2 cellular contexts compared by ENCODE assay signal in the genomic region with DNA sequence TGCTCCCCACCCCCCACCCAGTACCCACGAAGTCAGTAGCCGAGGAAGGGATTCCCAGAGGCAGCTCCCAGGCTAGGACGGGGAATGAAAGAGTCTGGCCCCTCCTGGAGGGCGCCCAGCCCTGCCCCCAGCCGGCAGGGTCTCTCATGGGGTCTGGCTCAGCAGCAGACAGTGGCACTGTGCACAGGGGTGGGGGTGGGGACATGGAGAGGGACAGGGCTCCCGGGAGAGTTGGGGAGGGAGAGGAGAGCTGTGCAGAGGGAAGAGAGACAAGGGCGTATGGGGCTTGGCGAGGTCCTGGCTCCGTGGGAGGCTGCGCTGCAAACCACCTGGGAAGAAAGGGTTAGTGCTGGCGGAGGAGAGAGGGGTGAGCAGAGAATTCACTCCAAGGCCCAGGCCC.
TF ChIP-seq lines count a peak whose summit lies in the region.

No MANE protein-coding gene starts in this region.

TF ChIP-seq in SK-N-SH, 30 proteins besides CTCF, POLR2A, EP300 and RAD21 (continued from another document):
- TF ChIP-seq, protein P1, sequence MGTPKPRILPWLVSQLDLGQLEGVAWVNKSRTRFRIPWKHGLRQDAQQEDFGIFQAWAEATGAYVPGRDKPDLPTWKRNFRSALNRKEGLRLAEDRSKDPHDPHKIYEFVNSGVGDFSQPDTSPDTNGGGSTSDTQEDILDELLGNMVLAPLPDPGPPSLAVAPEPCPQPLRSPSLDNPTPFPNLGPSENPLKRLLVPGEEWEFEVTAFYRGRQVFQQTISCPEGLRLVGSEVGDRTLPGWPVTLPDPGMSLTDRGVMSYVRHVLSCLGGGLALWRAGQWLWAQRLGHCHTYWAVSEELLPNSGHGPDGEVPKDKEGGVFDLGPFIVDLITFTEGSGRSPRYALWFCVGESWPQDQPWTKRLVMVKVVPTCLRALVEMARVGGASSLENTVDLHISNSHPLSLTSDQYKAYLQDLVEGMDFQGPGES (IDR thresholded peaks at IDR 0.05; ENCODE audit: low read depth, low read length), result no peak
- TF ChIP-seq, protein P2, sequence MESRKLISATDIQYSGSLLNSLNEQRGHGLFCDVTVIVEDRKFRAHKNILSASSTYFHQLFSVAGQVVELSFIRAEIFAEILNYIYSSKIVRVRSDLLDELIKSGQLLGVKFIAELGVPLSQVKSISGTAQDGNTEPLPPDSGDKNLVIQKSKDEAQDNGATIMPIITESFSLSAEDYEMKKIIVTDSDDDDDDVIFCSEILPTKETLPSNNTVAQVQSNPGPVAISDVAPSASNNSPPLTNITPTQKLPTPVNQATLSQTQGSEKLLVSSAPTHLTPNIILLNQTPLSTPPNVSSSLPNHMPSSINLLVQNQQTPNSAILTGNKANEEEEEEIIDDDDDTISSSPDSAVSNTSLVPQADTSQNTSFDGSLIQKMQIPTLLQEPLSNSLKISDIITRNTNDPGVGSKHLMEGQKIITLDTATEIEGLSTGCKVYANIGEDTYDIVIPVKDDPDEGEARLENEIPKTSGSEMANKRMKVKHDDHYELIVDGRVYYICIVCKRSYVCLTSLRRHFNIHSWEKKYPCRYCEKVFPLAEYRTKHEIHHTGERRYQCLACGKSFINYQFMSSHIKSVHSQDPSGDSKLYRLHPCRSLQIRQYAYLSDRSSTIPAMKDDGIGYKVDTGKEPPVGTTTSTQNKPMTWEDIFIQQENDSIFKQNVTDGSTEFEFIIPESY (IDR thresholded peaks at IDR 0.05; ENCODE audit: borderline replicate concordance, low read depth), result no peak
- TF ChIP-seq MEF2A (IDR thresholded peaks at IDR 0.05; ENCODE audit: borderline replicate concordance, low read depth) (no peak), NFIC (IDR thresholded peaks at IDR 0.05; ENCODE audit: borderline replicate concordance) (no peak), EZH2phosphoT487 (IDR thresholded peaks at IDR 0.05; ENCODE audit: borderline replicate concordance, low read depth) (no peak), TCF12 (IDR thresholded peaks at IDR 0.05) (no peak), GABPA (IDR thresholded peaks at IDR 0.05; ENCODE audit: low read depth) (no peak), JUND (IDR thresholded peaks at IDR 0.05) (no peak), NRF1 (IDR thresholded peaks at IDR 0.05; ENCODE audit: low read depth, low read length) (no peak)
- TF ChIP-seq, protein P3, sequence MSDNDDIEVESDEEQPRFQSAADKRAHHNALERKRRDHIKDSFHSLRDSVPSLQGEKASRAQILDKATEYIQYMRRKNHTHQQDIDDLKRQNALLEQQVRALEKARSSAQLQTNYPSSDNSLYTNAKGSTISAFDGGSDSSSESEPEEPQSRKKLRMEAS (IDR thresholded peaks at IDR 0.05; ENCODE audit: low read depth), result no peak
- TF ChIP-seq, protein P4, sequence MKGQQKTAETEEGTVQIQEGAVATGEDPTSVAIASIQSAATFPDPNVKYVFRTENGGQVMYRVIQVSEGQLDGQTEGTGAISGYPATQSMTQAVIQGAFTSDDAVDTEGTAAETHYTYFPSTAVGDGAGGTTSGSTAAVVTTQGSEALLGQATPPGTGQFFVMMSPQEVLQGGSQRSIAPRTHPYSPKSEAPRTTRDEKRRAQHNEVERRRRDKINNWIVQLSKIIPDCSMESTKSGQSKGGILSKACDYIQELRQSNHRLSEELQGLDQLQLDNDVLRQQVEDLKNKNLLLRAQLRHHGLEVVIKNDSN (IDR thresholded peaks at IDR 0.05; ENCODE audit: borderline replicate concordance, low read depth), result no peak
- TF ChIP-seq, protein P5, sequence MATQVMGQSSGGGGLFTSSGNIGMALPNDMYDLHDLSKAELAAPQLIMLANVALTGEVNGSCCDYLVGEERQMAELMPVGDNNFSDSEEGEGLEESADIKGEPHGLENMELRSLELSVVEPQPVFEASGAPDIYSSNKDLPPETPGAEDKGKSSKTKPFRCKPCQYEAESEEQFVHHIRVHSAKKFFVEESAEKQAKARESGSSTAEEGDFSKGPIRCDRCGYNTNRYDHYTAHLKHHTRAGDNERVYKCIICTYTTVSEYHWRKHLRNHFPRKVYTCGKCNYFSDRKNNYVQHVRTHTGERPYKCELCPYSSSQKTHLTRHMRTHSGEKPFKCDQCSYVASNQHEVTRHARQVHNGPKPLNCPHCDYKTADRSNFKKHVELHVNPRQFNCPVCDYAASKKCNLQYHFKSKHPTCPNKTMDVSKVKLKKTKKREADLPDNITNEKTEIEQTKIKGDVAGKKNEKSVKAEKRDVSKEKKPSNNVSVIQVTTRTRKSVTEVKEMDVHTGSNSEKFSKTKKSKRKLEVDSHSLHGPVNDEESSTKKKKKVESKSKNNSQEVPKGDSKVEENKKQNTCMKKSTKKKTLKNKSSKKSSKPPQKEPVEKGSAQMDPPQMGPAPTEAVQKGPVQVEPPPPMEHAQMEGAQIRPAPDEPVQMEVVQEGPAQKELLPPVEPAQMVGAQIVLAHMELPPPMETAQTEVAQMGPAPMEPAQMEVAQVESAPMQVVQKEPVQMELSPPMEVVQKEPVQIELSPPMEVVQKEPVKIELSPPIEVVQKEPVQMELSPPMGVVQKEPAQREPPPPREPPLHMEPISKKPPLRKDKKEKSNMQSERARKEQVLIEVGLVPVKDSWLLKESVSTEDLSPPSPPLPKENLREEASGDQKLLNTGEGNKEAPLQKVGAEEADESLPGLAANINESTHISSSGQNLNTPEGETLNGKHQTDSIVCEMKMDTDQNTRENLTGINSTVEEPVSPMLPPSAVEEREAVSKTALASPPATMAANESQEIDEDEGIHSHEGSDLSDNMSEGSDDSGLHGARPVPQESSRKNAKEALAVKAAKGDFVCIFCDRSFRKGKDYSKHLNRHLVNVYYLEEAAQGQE (IDR thresholded peaks at IDR 0.05; ENCODE audit: low read depth, low read length), result no peak

TF ChIP-seq in SK-N-SH treated with all-trans-retinoic acid at 6 μM for 48 hours, 23 proteins besides CTCF, POLR2A, EP300 and RAD21 (continued from another document):
- TF ChIP-seq, protein P6, sequence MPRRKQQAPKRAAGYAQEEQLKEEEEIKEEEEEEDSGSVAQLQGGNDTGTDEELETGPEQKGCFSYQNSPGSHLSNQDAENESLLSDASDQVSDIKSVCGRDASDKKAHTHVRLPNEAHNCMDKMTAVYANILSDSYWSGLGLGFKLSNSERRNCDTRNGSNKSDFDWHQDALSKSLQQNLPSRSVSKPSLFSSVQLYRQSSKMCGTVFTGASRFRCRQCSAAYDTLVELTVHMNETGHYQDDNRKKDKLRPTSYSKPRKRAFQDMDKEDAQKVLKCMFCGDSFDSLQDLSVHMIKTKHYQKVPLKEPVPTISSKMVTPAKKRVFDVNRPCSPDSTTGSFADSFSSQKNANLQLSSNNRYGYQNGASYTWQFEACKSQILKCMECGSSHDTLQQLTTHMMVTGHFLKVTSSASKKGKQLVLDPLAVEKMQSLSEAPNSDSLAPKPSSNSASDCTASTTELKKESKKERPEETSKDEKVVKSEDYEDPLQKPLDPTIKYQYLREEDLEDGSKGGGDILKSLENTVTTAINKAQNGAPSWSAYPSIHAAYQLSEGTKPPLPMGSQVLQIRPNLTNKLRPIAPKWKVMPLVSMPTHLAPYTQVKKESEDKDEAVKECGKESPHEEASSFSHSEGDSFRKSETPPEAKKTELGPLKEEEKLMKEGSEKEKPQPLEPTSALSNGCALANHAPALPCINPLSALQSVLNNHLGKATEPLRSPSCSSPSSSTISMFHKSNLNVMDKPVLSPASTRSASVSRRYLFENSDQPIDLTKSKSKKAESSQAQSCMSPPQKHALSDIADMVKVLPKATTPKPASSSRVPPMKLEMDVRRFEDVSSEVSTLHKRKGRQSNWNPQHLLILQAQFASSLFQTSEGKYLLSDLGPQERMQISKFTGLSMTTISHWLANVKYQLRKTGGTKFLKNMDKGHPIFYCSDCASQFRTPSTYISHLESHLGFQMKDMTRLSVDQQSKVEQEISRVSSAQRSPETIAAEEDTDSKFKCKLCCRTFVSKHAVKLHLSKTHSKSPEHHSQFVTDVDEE (CRISPR knock-in tag; IDR thresholded peaks at IDR 0.05), result no peak
- no peak for TF ChIP-seq PPARA (CRISPR knock-in tag; IDR thresholded peaks at IDR 0.05; ENCODE audit: borderline replicate concordance)
- TF ChIP-seq RARB (CRISPR knock-in tag; IDR thresholded peaks at IDR 0.05), result no peak
- TF ChIP-seq, protein P7, sequence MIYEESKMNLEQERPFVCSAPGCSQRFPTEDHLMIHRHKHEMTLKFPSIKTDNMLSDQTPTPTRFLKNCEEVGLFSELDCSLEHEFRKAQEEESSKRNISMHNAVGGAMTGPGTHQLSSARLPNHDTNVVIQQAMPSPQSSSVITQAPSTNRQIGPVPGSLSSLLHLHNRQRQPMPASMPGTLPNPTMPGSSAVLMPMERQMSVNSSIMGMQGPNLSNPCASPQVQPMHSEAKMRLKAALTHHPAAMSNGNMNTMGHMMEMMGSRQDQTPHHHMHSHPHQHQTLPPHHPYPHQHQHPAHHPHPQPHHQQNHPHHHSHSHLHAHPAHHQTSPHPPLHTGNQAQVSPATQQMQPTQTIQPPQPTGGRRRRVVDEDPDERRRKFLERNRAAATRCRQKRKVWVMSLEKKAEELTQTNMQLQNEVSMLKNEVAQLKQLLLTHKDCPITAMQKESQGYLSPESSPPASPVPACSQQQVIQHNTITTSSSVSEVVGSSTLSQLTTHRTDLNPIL (CRISPR knock-in tag; IDR thresholded peaks at IDR 0.05; ENCODE audit: low read depth), result no peak
- TF ChIP-seq, protein P8, sequence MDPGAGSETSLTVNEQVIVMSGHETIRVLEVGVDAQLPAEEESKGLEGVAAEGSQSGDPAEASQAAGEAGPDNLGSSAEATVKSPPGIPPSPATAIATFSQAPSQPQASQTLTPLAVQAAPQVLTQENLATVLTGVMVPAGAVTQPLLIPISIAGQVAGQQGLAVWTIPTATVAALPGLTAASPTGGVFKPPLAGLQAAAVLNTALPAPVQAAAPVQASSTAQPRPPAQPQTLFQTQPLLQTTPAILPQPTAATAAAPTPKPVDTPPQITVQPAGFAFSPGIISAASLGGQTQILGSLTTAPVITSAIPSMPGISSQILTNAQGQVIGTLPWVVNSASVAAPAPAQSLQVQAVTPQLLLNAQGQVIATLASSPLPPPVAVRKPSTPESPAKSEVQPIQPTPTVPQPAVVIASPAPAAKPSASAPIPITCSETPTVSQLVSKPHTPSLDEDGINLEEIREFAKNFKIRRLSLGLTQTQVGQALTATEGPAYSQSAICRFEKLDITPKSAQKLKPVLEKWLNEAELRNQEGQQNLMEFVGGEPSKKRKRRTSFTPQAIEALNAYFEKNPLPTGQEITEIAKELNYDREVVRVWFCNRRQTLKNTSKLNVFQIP (CRISPR knock-in tag; IDR thresholded peaks at IDR 0.05; ENCODE audit: borderline replicate concordance, low read depth), result no peak
- TF ChIP-seq, protein P9, sequence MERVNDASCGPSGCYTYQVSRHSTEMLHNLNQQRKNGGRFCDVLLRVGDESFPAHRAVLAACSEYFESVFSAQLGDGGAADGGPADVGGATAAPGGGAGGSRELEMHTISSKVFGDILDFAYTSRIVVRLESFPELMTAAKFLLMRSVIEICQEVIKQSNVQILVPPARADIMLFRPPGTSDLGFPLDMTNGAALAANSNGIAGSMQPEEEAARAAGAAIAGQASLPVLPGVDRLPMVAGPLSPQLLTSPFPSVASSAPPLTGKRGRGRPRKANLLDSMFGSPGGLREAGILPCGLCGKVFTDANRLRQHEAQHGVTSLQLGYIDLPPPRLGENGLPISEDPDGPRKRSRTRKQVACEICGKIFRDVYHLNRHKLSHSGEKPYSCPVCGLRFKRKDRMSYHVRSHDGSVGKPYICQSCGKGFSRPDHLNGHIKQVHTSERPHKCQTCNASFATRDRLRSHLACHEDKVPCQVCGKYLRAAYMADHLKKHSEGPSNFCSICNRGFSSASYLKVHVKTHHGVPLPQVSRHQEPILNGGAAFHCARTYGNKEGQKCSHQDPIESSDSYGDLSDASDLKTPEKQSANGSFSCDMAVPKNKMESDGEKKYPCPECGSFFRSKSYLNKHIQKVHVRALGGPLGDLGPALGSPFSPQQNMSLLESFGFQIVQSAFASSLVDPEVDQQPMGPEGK (CRISPR knock-in tag; IDR thresholded peaks at IDR 0.05; ENCODE audit: borderline replicate concordance), result no peak
- TF ChIP-seq OSR1 (CRISPR knock-in tag; IDR thresholded peaks at IDR 0.05), result no peak
- TF ChIP-seq ARNTL (CRISPR knock-in tag; IDR thresholded peaks at IDR 0.05; ENCODE audit: borderline replicate concordance, low read depth), result no peak
- no peak for TF ChIP-seq TOX (CRISPR knock-in tag; IDR thresholded peaks at IDR 0.05; ENCODE audit: borderline replicate concordance)
- TF ChIP-seq TCF4 (CRISPR knock-in tag; IDR thresholded peaks at IDR 0.05; ENCODE audit: borderline replicate concordance), result no peak
- TF ChIP-seq ZNF70 (CRISPR knock-in tag; IDR thresholded peaks at IDR 0.05), result no peak
- TF ChIP-seq ZFP30 (CRISPR knock-in tag; IDR thresholded peaks at IDR 0.05), result no peak
- TF ChIP-seq CSDC2 (CRISPR knock-in tag; IDR thresholded peaks at IDR 0.05), result no peak
